Comparison of ENCODE assay signal across 1 cellular context in the genomic region with DNA sequence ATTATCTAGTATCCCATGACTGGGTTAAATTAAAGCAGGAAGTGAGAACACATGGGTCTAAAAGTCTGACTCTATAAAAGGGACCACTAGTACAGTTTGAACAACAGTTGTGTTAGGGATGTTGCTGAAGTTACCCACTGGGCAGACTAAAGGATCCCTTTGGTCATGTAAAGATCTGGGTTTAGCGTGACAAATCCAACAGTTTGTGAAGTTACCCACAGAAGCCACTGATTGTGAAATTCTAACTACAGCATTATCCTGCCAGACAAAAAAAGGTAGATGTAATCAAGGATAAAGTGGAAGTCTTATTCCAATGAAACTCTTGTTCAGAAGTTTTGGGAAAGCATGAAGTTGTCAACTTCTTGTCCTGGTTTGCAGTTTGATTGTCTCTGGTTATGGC.
TF ChIP-seq lines count a peak whose summit lies in the region.

No MANE protein-coding gene starts in this region.

TF ChIP-seq in endothelial cell of umbilical vein, 7 proteins besides CTCF, POLR2A, EP300 and RAD21:
- TF ChIP-seq, protein P1, sequence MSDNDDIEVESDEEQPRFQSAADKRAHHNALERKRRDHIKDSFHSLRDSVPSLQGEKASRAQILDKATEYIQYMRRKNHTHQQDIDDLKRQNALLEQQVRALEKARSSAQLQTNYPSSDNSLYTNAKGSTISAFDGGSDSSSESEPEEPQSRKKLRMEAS (IDR thresholded peaks at IDR 0.05; ENCODE audit: insufficient read depth, insufficient read length), result no peak
- TF ChIP-seq MYC (IDR thresholded peaks at IDR 0.05; ENCODE audit: low read depth, low read length), result no peak
- no peak for TF ChIP-seq POLR2AphosphoS5 (IDR thresholded peaks at IDR 0.05; ENCODE audit: insufficient read depth, low read depth, low read length)
- no peak for TF ChIP-seq EZH2 (IDR thresholded peaks at IDR 0.05; ENCODE audit: borderline replicate concordance, low read depth, low read length, severe bottlenecking)
